In the genomic region with DNA sequence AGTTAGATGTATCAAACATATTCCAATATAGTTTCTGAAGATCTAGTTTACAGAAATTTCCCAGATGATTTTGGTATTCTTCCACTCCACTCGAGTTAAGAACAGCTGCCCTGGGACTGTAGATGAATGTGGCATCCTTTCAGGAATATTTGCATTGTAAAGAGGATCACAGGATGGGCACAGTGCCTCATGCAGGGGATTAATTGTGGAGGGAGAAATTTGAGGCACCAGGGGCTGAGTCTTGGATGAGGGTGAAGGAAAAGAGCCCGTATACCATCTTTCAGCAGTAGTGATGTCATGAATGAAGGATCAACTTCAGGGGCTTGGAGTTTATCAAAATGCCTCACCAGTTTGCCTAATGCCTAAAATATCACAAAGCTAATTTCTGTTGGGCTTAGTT, we compare ENCODE assay signal across 9 cellular contexts.
"Had no signal": no experiment of that assay in that cellular context is flagged by ENCODE, and none has a peak within 500 bp of the region (broad histone marks: within the 10 kb centered on the region; RNA-seq: fewer than 3 reads in every experiment).

No MANE protein-coding gene starts in this region.

- H3K27ac ChIP-seq: GM23248 had no signal

- FAIRE-seq: H54 had no signal

- H2AFZ ChIP-seq: GM23248, GM23338 had no signal

- H3K4me3 ChIP-seq: GM23248, GM23338, HAP-1 had no signal

- H3K4me2 ChIP-seq: GM23338 had no signal

- H3K9ac ChIP-seq: GM23248 had no signal

- DNase-seq: GM23248, GOT3, H7, H9, HCEC 1CT, HFFc6 had no signal

- H3K36me3 ChIP-seq: HAP-1 had no signal
